Comparison of ENCODE assay signal across 8 cellular contexts in genomic region chr2:66574701-66575624, GRCh38.
DNase-seq lines count a peak whose midpoint lies in the region; ATAC-seq and TF ChIP-seq lines count a peak whose summit lies in the region.

No MANE protein-coding gene starts in this region.

- 2% methylated on average over 17 to 35 of the region's 35 CpGs for WGBS in transverse colon (ENCODE audit: low coverage in 1 of 2), 2 donors

- peak in 4 of 5 experiments; percentile 15 to 34 (median 26) for TF ChIP-seq CTCF in transverse colon (IDR thresholded peaks at IDR 0.05)

- H3K4me1 ChIP-seq in transverse colon = peaks cover 0 to 33% (median 9%) of the 10 kb centered on the region in 4 donors

- H3K36me3 ChIP-seq in MG63 = no peaks in the 10 kb centered on the region; the same call in 1 of the 2 replicates
- H3K36me3 ChIP-seq in transverse colon = no peaks in the 10 kb centered on the region

- in situ Hi-C loops in transverse colon (cut with MboI; ENCODE audit: low pct_ligation_motif_present in 1 of 4, low pct_unique_long_range_greater_than_20kb in 1 of 4, low sequenced_read_pairs in 3 of 4) = loop anchor here in 1 of 4 donors (5.0 kb wide), 1 partner anchor 138 kb away; the partner anchor contains the start of gene MEIS1

- intact Hi-C loops in transverse colon (cut with DNase I; ENCODE audit: low total_unique reads) = loop anchor here (10.0 kb wide), 2 partner anchors 640 to 1270 kb away; no protein-coding TSS in a partner anchor

- H3K9me3 ChIP-seq in MG63 (no peaks in the 10 kb centered on the region), transverse colon (no peaks in the 10 kb centered on the region)

- ATAC-seq in GM21825 (IDR thresholded peaks at IDR 0.05; ENCODE audit: unreplicated experiment) = no peak

- H3K27me3 ChIP-seq in MG63 (peaks cover 16% of the 10 kb centered on the region), transverse colon (peaks cover 70% of the 10 kb centered on the region)

- DNase-seq in DMS 273 (lab: John Stamatoyannopoulos, UW; ENCODE audit: unreplicated experiment) (peak; percentile 95), MG63 (peak; percentile 77), SHP77 (lab: John Stamatoyannopoulos, UW) (peak; percentile 81 to 83), erythroblast (lab: John Stamatoyannopoulos, UW) (peak; percentile 9 to 18), midbrain (lab: John Stamatoyannopoulos, UW) (peak; percentile 84), transverse colon (peak; percentile 44)
- no peak for DNase-seq in activated CD4-positive, alpha-beta T cell treated with anti-CD3 and anti-CD28 coated beads for 1 hour

- H3K4me3 ChIP-seq in MG63 (peak overlapping the region; percentile 53), transverse colon (peak overlapping the region; percentile 34 to 65 (median 46))

- no peak for TF ChIP-seq EP300 in transverse colon (IDR thresholded peaks at IDR 0.05; ENCODE audit: low read depth)

- H3K27ac ChIP-seq in transverse colon = peak overlapping the region; percentile 79 to 96 (median 90)

- no peak for TF ChIP-seq POLR2A in erythroblast (IDR thresholded peaks at IDR 0.05; ENCODE audit: low read length)
- no peak for TF ChIP-seq POLR2A in transverse colon (IDR thresholded peaks at IDR 0.05)
